1 cellular context compared by ENCODE assay signal in the genomic region with DNA sequence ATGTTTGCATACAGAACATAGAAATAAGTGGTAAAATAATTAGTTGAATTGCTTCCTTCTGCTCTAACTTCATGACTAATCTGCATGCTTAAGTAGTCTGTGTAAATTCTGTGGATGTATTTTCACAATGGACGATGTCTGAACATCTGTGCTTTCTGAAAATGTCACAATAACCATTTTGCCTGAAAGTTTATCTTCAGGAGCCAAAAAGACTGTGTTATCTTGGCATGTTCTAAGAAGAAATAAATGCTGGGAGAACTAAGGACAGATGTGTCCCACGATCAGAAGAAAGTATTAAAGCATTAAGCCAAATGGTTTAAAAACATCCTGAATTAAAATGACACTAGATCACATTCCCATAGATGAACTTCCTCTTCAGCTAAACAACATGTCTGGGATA.
TF ChIP-seq lines count a peak whose summit lies in the region.

No MANE protein-coding gene starts in this region.

TF ChIP-seq in IMR-90, 13 proteins besides CTCF, POLR2A, EP300 and RAD21 (continued from another document):
- no peak for TF ChIP-seq ELK1 (IDR thresholded peaks at IDR 0.05; ENCODE audit: borderline replicate concordance, low read depth, low read length)
- no peak for TF ChIP-seq BHLHE40 (IDR thresholded peaks at IDR 0.05; ENCODE audit: low read depth, low read length)
- TF ChIP-seq RCOR1 (IDR thresholded peaks at IDR 0.05; ENCODE audit: insufficient replicate concordance, low read length), result no peak
- TF ChIP-seq MXI1 (IDR thresholded peaks at IDR 0.05; ENCODE audit: borderline replicate concordance, low read depth, low read length), result no peak
- TF ChIP-seq RFX5 (IDR thresholded peaks at IDR 0.05; ENCODE audit: low read depth, low read length), result no peak
- no peak for TF ChIP-seq SMC3 (IDR thresholded peaks at IDR 0.05; ENCODE audit: low read depth, low read length)
- TF ChIP-seq CHD1 (IDR thresholded peaks at IDR 0.05; ENCODE audit: low read depth, low read length), result no peak
TF ChIP-seq in IMR-90: peak in this region for 0.
